25 cellular contexts compared by ENCODE assay signal in genomic region chr18:77024476-77024875, GRCh38.
"Had no signal": no experiment of that assay in that cellular context is flagged by ENCODE, and none has a peak within 500 bp of the region (broad histone marks: within the 10 kb centered on the region; RNA-seq: fewer than 3 reads in every experiment).

No MANE protein-coding gene starts in this region.

- H3K4me2 ChIP-seq: SK-N-SH had no signal

- H3K4me1 ChIP-seq: adrenal gland, breast epithelium, Peyer's patch, SJCRH30 had no signal

- H3K27ac ChIP-seq: adrenal gland, breast epithelium, Peyer's patch, RWPE1, SJCRH30, WERI-Rb-1 had no signal

- H3K9me3 ChIP-seq: adrenal gland, breast epithelium, Peyer's patch, SJCRH30, SK-N-SH had no signal

- H3K9ac ChIP-seq: SK-N-SH had no signal

- H3K27me3 ChIP-seq: adrenal gland, breast epithelium, Peyer's patch, SJCRH30 had no signal

- DNase-seq: activated CD4-positive, alpha-beta memory T cell treated with anti-CD3 and anti-CD28 coated beads, Interleukin-2, amount 10 ng/mL, durations not matched to agents 7 days and 5 days; activated CD4-positive, alpha-beta T cell treated with anti-CD3 and anti-CD28 coated beads for 36 hours; activated CD4-positive, alpha-beta T cell treated with anti-CD3 and anti-CD28 coated beads, Interleukin-2, amount 50 U/mL, for 1 hour; activated gamma-delta T cell treated with Interleukin-2 at 50 U/mL for 16 hours; activated naive CD4-positive, alpha-beta T cell treated with anti-CD3 and anti-CD28 coated beads, Interleukin-2, amount 50 U/mL, for 16 hours; activated naive CD8-positive, alpha-beta T cell treated with anti-CD3 and anti-CD28 coated beads, Interleukin-2, amount 10 ng/mL, durations not matched to agents 7 days and 5 days; activated T-cell treated with anti-CD3 and anti-CD28 coated beads for 4 hours; activated T-cell treated with anti-CD3 and anti-CD28 coated beads, Interleukin-2, amount 50 U/mL, for 72 hours; aorta; KG1; NCI-H1092 treated with DMSO at 0.1 percent for 48 hours; NCI-H1436 treated with DMSO at 0.1 percent for 48 hours; NCI-H187; NCI-H2081; NCI-H510A treated with DMSO at 0.1 percent for 48 hours; NCI-H69; Peyer's patch; Right ventricle myocardium superior; SJCRH30; SK-N-SH; T-helper 1 cell had no signal

- H3K36me3 ChIP-seq: adrenal gland, breast epithelium, SJCRH30, WERI-Rb-1 had no signal

- H3K4me3 ChIP-seq: adrenal gland, breast epithelium, Peyer's patch, SJCRH30 had no signal
